In genomic region chr20:5531318-5532081, GRCh38 we compare ENCODE assay signal across 12 cellular contexts.
DNase-seq lines count a peak whose midpoint lies in the region; ATAC-seq, FAIRE-seq and TF ChIP-seq lines count a peak whose summit lies in the region.
"Had no signal": no experiment of that assay in that cellular context is flagged by ENCODE, and none has a peak within 500 bp of the region (broad histone marks: within the 10 kb centered on the region; RNA-seq: fewer than 3 reads in every experiment).

No MANE protein-coding gene starts in this region.

- H3K9me3 ChIP-seq in A549 (no peaks in the 10 kb centered on the region), HepG2 (ENCODE audit: low read length) (no peaks in the 10 kb centered on the region)
- H3K9me3 ChIP-seq: Caco-2, SK-N-SH, tibial artery had no signal

- H3K4me1 Mint-ChIP-seq in GM23338, result peaks cover 4% of the 10 kb centered on the region; the same call in 2 of the 3 replicates

- H3K27ac Mint-ChIP-seq in GM23338, result peak overlapping the region; percentile 19; the same call in 1 of the 2 replicates
- H3K27ac Mint-ChIP-seq: nephron had no signal

- BruUV-seq in HepG2 (replicated peaks; lab: Mats Ljungman, UMichigan), result no TSS peak

- peak overlapping the region; percentile 24 to 52; a peak in 5 of 6 replicates for H3K27ac ChIP-seq in A549
- H3K27ac ChIP-seq in GM23338 (ENCODE audit: low read depth), result no peak overlapping the region
- no peak overlapping the region for H3K27ac ChIP-seq in HepG2 (ENCODE audit: extremely low read length, insufficient read depth, low read length)
- no peak overlapping the region for H3K27ac ChIP-seq in dorsolateral prefrontal cortex
- H3K27ac ChIP-seq: tibial artery had no signal

- TF ChIP-seq RAD21 in A549 (conservative IDR thresholded peaks at IDR 0.05 in 1 of 2, IDR thresholded peaks at IDR 0.05 in 1 of 2) (no peak), HepG2 (CRISPR knock-in tag; IDR thresholded peaks at IDR 0.05) (no peak)

- TF ChIP-seq POLR2A in A549 (IDR thresholded peaks at IDR 0.05; ENCODE audit: low read length) (no peak), HepG2 (IDR thresholded peaks at IDR 0.05; ENCODE audit: insufficient read depth in 1 of 2, low read depth in 2 of 2, low read length in 2 of 2) (no peak)

- H3K4me1 ChIP-seq in A549 (peaks cover 28% of the 10 kb centered on the region), GM23338 (ENCODE audit: insufficient read depth) (no peaks in the 10 kb centered on the region), HepG2 (ENCODE audit: insufficient read depth, low read length) (peaks cover 31% of the 10 kb centered on the region; the same call in 1 of the 2 replicates)
- H3K4me1 ChIP-seq: Caco-2 had no signal

- H3F3A ChIP-seq in GM23338 (replicated peaks; ENCODE audit: low read depth), result no peaks in the 10 kb centered on the region

- CTCF ChIA-PET in A549 (lab: Yijun Ruan, JAX) (interaction anchor here (0.7 to 7.2 kb wide), 7 partner anchors 11 to 543 kb away, joined by 3 to 153 read pairs (median 35); no protein-coding TSS in a partner anchor), HepG2 (lab: Yijun Ruan, JAX; ENCODE audit: low intra/inter-chr PET ratio, low total read pairs) (no interaction called here)

- WGBS in A549 (ENCODE audit: missing lambda C conversion rate), result 76% methylated on average over 4 of the region's 4 CpGs
- 28% methylated on average over 4 of the region's 4 CpGs for WGBS in HepG2 (ENCODE audit: low lambda C conversion rate)

- ATAC-seq in A549 (no peak), GM23338 (no peak), HepG2 (peak; percentile 14), HG02571 (IDR thresholded peaks at IDR 0.05; ENCODE audit: unreplicated experiment) (no peak)

- peaks cover 7% of the 10 kb centered on the region for H3K27me3 Mint-ChIP-seq in GM23338 (ENCODE audit: insufficient read depth, low read depth, poor library complexity)

- H3K9me2 ChIP-seq in GM23338 (ENCODE audit: insufficient read depth), result no peaks in the 10 kb centered on the region
- H3K9me2 ChIP-seq: SK-N-SH had no signal

- DNase-seq in A549 (ENCODE audit: low read depth in 1 of 2, low spot score in 1 of 2), result peak in 1 of 2 experiments; percentile 24
- DNase-seq in GM23338 (ENCODE audit: low spot score), result no peak
- DNase-seq in astrocyte of the hippocampus (ENCODE audit: low read depth, low spot score), result peak; percentile 57
- no peak for DNase-seq in HepG2 (ENCODE audit: low spot score)
- no peak for DNase-seq in effector CD4-positive, alpha-beta T cell
- no peak for DNase-seq in DMS153 (lab: John Stamatoyannopoulos, UW)
- DNase-seq in dorsolateral prefrontal cortex, result no peak
- DNase-seq: Caco-2, SK-N-SH had no signal

- TF ChIP-seq CTCF in A549 (IDR thresholded peaks at IDR 0.05) (no peak), GM23338 (conservative IDR thresholded peaks at IDR 0.05; ENCODE audit: low read depth in 2 of 2) (no peak), HepG2 (CRISPR knock-in tag; IDR thresholded peaks at IDR 0.05) (no peak), dorsolateral prefrontal cortex (IDR thresholded peaks at IDR 0.05 in 54 of 56, conservative IDR thresholded peaks at IDR 0.05 in 2 of 56; ENCODE audit: low read depth in 1 of 56, partially characterized antibody in 56 of 56) (no peak)

- in situ Hi-C loops in HepG2 (cut with HindIII; ENCODE audit: extremely low pct_ligation_motif_present, low pct_unique_long_range_greater_than_20kb), result loop anchor here (5.0 kb wide), 1 partner anchor 401 kb away; no protein-coding TSS in a partner anchor

- H3K4me3 Mint-ChIP-seq in GM23338, result no peak overlapping the region
- H3K4me3 Mint-ChIP-seq: nephron had no signal

- H4K20me1 ChIP-seq in GM23338 (replicated peaks; ENCODE audit: insufficient read depth) (no peaks in the 10 kb centered on the region), HepG2 (ENCODE audit: insufficient read depth, low read length) (no peaks in the 10 kb centered on the region)

- FAIRE-seq in A549 (lab: Jason Lieb, UNC) (no peak), HepG2 (lab: Jason Lieb, UNC) (no peak)

- intact Hi-C loops in HepG2 (cut with micrococcal nuclease; ENCODE audit: unreplicated experiment) (no loop called here), dorsolateral prefrontal cortex (cut with DNase I) (no loop called here)

- H3K9me3 Mint-ChIP-seq in GM23338, result no peaks in the 10 kb centered on the region
- H3K9me3 Mint-ChIP-seq: nephron had no signal

- H3K9ac ChIP-seq in HepG2 (ENCODE audit: insufficient read depth, low read depth, low read length), result no peak overlapping the region
- H3K9ac ChIP-seq: SK-N-SH had no signal

- no peaks in the 10 kb centered on the region for H3K36me3 ChIP-seq in GM23338 (ENCODE audit: insufficient read depth)
- H3K36me3 ChIP-seq in HepG2 (replicated peaks in 1 of 2; ENCODE audit: control insufficient read depth in 1 of 2, insufficient read depth in 2 of 2, low read length in 2 of 2), result no peaks in the 10 kb centered on the region
- H3K36me3 ChIP-seq: tibial artery had no signal

- no peaks in the 10 kb centered on the region for H3K36me3 Mint-ChIP-seq in GM23338 (ENCODE audit: low read depth)

- no peak overlapping the region for H3K4me3 ChIP-seq in A549
- H3K4me3 ChIP-seq in GM23338, result no peak overlapping the region
- H3K4me3 ChIP-seq in HepG2 (replicated peaks in 1 of 3; ENCODE audit: insufficient read depth in 1 of 3, low read depth in 2 of 3, low read length in 3 of 3), result no peak overlapping the region
- no peak overlapping the region for H3K4me3 ChIP-seq in dorsolateral prefrontal cortex
- H3K4me3 ChIP-seq: tibial artery had no signal

- H3K79me2 ChIP-seq in GM23338 (replicated peaks; ENCODE audit: insufficient read depth), result no peaks in the 10 kb centered on the region
- H3K79me2 ChIP-seq in HepG2 (ENCODE audit: insufficient read depth, low read length), result no peaks in the 10 kb centered on the region

- H3K27me3 ChIP-seq in GM23338 (ENCODE audit: insufficient read depth) (no peaks in the 10 kb centered on the region), HepG2 (ENCODE audit: control insufficient read depth in 1 of 2, insufficient read depth in 2 of 2, low read length in 2 of 2) (peaks cover 2 to 8% of the 10 kb centered on the region in 2 experiments; a peak in 3 of 5 replicates), dorsolateral prefrontal cortex (no peaks in the 10 kb centered on the region)
- H3K27me3 ChIP-seq: tibial artery had no signal

- no peak for TF ChIP-seq EP300 in A549 (IDR thresholded peaks at IDR 0.05)
- no peak for TF ChIP-seq EP300 in HepG2 (IDR thresholded peaks at IDR 0.05; ENCODE audit: low read depth in 2 of 2, low read length in 2 of 2)
- no peak for TF ChIP-seq EP300 in HepG2 (CRISPR knock-in tag; IDR thresholded peaks at IDR 0.05; ENCODE audit: borderline replicate concordance)

- H2AFZ ChIP-seq in GM23338 (no peak overlapping the region), HepG2 (ENCODE audit: low read length) (no peak overlapping the region)

- POLR2A ChIA-PET in A549 (lab: Yijun Ruan, JAX), result interaction anchor here (0.7 kb wide), 1 partner anchor 207 kb away, joined by 3 read pairs; no protein-coding TSS in a partner anchor
- POLR2A ChIA-PET in HepG2 (lab: Yijun Ruan, JAX), result no interaction called here

- H3K4me2 ChIP-seq in A549 (no peak overlapping the region), GM23338 (no peak overlapping the region), HepG2 (ENCODE audit: low read depth, low read length) (peak overlapping the region; percentile 32; the same call in 1 of the 2 replicates)
- H3K4me2 ChIP-seq: SK-N-SH had no signal

TF ChIP-seq in A549, 52 proteins besides CTCF, POLR2A, EP300 and RAD21 (continues in another document):
- TF ChIP-seq EHMT2 (IDR thresholded peaks at IDR 0.05; ENCODE audit: low read depth) (no peak), FOSL2 (IDR thresholded peaks at IDR 0.05) (no peak), FOSL2 (CRISPR knock-in tag; IDR thresholded peaks at IDR 0.05) (no peak), MYC (IDR thresholded peaks at IDR 0.05; ENCODE audit: borderline replicate concordance, low read length) (no peak), USF2 (IDR thresholded peaks at IDR 0.05) (no peak), ZC3H11A (IDR thresholded peaks at IDR 0.05) (no peak), JUNB (IDR thresholded peaks at IDR 0.05) (no peak)

TF ChIP-seq in GM23338, 12 proteins besides CTCF, POLR2A, EP300 and RAD21:
- no peak for TF ChIP-seq ZNF331 (CRISPR knock-in tag; IDR thresholded peaks at IDR 0.05; ENCODE audit: low read depth)
- no peak for TF ChIP-seq JUNB (IDR thresholded peaks at IDR 0.05; ENCODE audit: unreplicated experiment)
- no peak for TF ChIP-seq EZH2phosphoT487 (IDR thresholded peaks at IDR 0.05; ENCODE audit: unreplicated experiment)
- no peak for TF ChIP-seq EZH2 (IDR thresholded peaks at IDR 0.05; ENCODE audit: low read depth, unreplicated experiment)

TF ChIP-seq in HepG2, 621 proteins besides CTCF, POLR2A, EP300 and RAD21 (continues in another document):
- TF ChIP-seq FOXO4 (CRISPR knock-in tag; conservative IDR thresholded peaks at IDR 0.05) (no peak), ZNF44 (CRISPR knock-in tag; IDR thresholded peaks at IDR 0.05) (no peak), BRF2 (CRISPR knock-in tag; IDR thresholded peaks at IDR 0.05) (no peak), GLI4 (CRISPR knock-in tag; IDR thresholded peaks at IDR 0.05; ENCODE audit: borderline replicate concordance) (no peak), GTF2F1 (IDR thresholded peaks at IDR 0.05; ENCODE audit: low read length) (no peak), ELF3 (CRISPR knock-in tag; IDR thresholded peaks at IDR 0.05) (0 out of 2 replicates have a peak, but pooled peaks have one; percentile 12), ZEB1 (IDR thresholded peaks at IDR 0.05; ENCODE audit: insufficient replicate concordance, low read depth) (no peak), SAP130 (CRISPR knock-in tag; IDR thresholded peaks at IDR 0.05; ENCODE audit: low read depth) (0 out of 2 replicates have a peak, but pooled peaks have one; percentile 27)

Comparison
In these comparisons a context has a peak if more than half of its experiments do, and no peak if none do; other contexts are left out.
1. H3K27ac ChIP-seq: peak in A549 (2 of 2); none in GM23338 (single experiment), HepG2 (single experiment) and dorsolateral prefrontal cortex (0 of 59).